In the genomic region with DNA sequence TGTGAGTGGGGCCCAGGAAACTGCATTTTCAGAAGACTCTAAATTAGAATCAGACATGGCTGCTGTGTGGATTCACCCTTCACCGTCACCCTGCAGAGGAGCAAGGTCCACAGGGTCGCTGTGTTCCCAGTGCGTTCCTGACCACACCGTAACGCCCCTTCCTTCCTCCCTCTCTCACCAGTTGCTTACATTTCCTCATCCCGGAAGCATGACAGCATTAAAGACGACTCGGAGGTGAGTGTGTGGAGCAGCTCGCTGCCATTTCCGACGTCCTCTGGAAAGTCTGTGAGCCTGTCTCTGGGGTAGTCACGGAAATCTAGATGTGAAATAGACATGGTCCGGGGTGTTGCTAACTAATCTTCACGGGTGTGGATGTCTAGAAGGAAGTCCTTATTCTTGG, we compare ENCODE assay signal across 11 cellular contexts. TPM values are rescaled to one million over a fixed set of nuclear protein-coding genes. Genes with fewer than 3 reads are reported as not detected.
DNase-seq lines count a peak whose midpoint lies in the region; ATAC-seq and TF ChIP-seq lines count a peak whose summit lies in the region.
"Had no signal": no experiment of that assay in that cellular context is flagged by ENCODE, and none has a peak within 500 bp of the region (broad histone marks: within the 10 kb centered on the region; RNA-seq: fewer than 3 reads in every experiment).

No MANE protein-coding gene starts in this region.

- H4K20me1 ChIP-seq in DND-41 (ENCODE audit: insufficient read depth, low read length), result peaks cover 10% of the 10 kb centered on the region; the same call in 1 of the 2 replicates

- H3K9me3 ChIP-seq in DND-41 (ENCODE audit: insufficient read depth, low read length, severe bottlenecking) (no peaks in the 10 kb centered on the region), muscle layer of duodenum (ENCODE audit: control insufficient read depth in 1 of 2, low read length in 2 of 2) (no peaks in the 10 kb centered on the region)

- H3K79me2 ChIP-seq in DND-41 (ENCODE audit: insufficient read depth, low read length), result no peaks in the 10 kb centered on the region

- POLR2A ChIA-PET in GM10248 (lab: Yijun Ruan, JAX), result no interaction called here

- TF ChIP-seq CTCF in DND-41 (IDR thresholded peaks at IDR 0.05; ENCODE audit: borderline replicate concordance, extremely low read depth, low read length, poor library complexity, severe bottlenecking) (no peak), GM10248 (IDR thresholded peaks at IDR 0.05; ENCODE audit: control extremely low read depth, extremely low read depth, low read depth, missing control alignments) (no peak)

- no peak overlapping the region for H3K4me3 Mint-ChIP-seq in T-helper 2 cell treated with Interferon-gamma antibody and Interleukin-4, amounts not matched to agents 5 μg/mL and 100 μg/mL, for 36 hours
- no peak overlapping the region for H3K4me3 Mint-ChIP-seq in stimulated activated memory B cell treated with anti-CD40 and anti-IgM and Interleukin-4, amounts not matched to agents 10 μg/mL and 1 μg/mL and 100 μg/mL, for 72 hours
- H3K4me3 Mint-ChIP-seq: HFFc6 had no signal

- H3K27me3 Mint-ChIP-seq in T-helper 2 cell treated with Interferon-gamma antibody and Interleukin-4, amounts not matched to agents 5 μg/mL and 100 μg/mL, for 36 hours (ENCODE audit: low read depth), result no peaks in the 10 kb centered on the region
- H3K27me3 Mint-ChIP-seq in stimulated activated memory B cell treated with anti-CD40 and anti-IgM and Interleukin-4, amounts not matched to agents 10 μg/mL and 1 μg/mL and 100 μg/mL, for 72 hours, result no peaks in the 10 kb centered on the region

- no peak overlapping the region for H3K27ac Mint-ChIP-seq in T-helper 2 cell treated with Interferon-gamma antibody and Interleukin-4, amounts not matched to agents 5 μg/mL and 100 μg/mL, for 36 hours
- no peak overlapping the region for H3K27ac Mint-ChIP-seq in activated naive CD4-positive, alpha-beta T cell treated with anti-CD3 and anti-CD28 coated beads, Interleukin-2, amount 50 U/mL, for 72 hours
- no peak overlapping the region for H3K27ac Mint-ChIP-seq in stimulated activated memory B cell treated with anti-CD40 and anti-IgM and Interleukin-4, amounts not matched to agents 10 μg/mL and 1 μg/mL and 100 μg/mL, for 72 hours
- H3K27ac Mint-ChIP-seq: HFFc6 had no signal

- no peaks in the 10 kb centered on the region for H3K36me3 Mint-ChIP-seq in T-helper 2 cell treated with Interferon-gamma antibody and Interleukin-4, amounts not matched to agents 5 μg/mL and 100 μg/mL, for 36 hours (ENCODE audit: low read depth)
- H3K36me3 Mint-ChIP-seq in activated naive CD4-positive, alpha-beta T cell treated with anti-CD3 and anti-CD28 coated beads, Interleukin-2, amount 50 U/mL, for 72 hours, result peaks cover 0 to 4% of the 10 kb centered on the region in 2 donors
- H3K36me3 Mint-ChIP-seq in stimulated activated memory B cell treated with anti-CD40 and anti-IgM and Interleukin-4, amounts not matched to agents 10 μg/mL and 1 μg/mL and 100 μg/mL, for 72 hours, result peaks cover 8% of the 10 kb centered on the region

- ATAC-seq in DND-41 (ENCODE audit: insufficient read depth, low read depth) (peak; percentile 79), HG02763 (IDR thresholded peaks at IDR 0.05; ENCODE audit: unreplicated experiment) (no peak), HG03378 (IDR thresholded peaks at IDR 0.05; ENCODE audit: unreplicated experiment) (no peak)
- ATAC-seq in activated naive CD4-positive, alpha-beta T cell treated with anti-CD3 and anti-CD28 coated beads, Interleukin-2, amount 50 U/mL, for 72 hours, result peak; percentile 63 to 87
- ATAC-seq in stimulated activated memory B cell treated with anti-CD40 and anti-IgM and Interleukin-4, amounts not matched to agents 10 μg/mL and 1 μg/mL and 100 μg/mL, for 72 hours, result no peak

- no peak overlapping the region for H2AFZ ChIP-seq in DND-41 (ENCODE audit: low read depth, low read length)

- H3K4me2 ChIP-seq in DND-41 (ENCODE audit: insufficient read depth, low read length), result no peak overlapping the region

- H3K4me1 ChIP-seq in DND-41 (ENCODE audit: insufficient read depth, low read length), result no peaks in the 10 kb centered on the region
- no peaks in the 10 kb centered on the region for H3K4me1 ChIP-seq in muscle layer of duodenum (ENCODE audit: control insufficient read depth in 1 of 2, insufficient read depth in 2 of 2, low read length in 2 of 2)

- H3K4me1 Mint-ChIP-seq in T-helper 2 cell treated with Interferon-gamma antibody and Interleukin-4, amounts not matched to agents 5 μg/mL and 100 μg/mL, for 36 hours (ENCODE audit: low read depth), result no peaks in the 10 kb centered on the region
- H3K4me1 Mint-ChIP-seq in stimulated activated memory B cell treated with anti-CD40 and anti-IgM and Interleukin-4, amounts not matched to agents 10 μg/mL and 1 μg/mL and 100 μg/mL, for 72 hours, result no peaks in the 10 kb centered on the region

- H3K27me3 ChIP-seq in DND-41 (ENCODE audit: insufficient read depth, low read length, poor library complexity) (peaks cover 11% of the 10 kb centered on the region), muscle layer of duodenum (ENCODE audit: low read depth, low read length) (no peaks in the 10 kb centered on the region)

- CTCF ChIA-PET in GM10248 (lab: Yijun Ruan, JAX), result interaction anchor here (3.0 kb wide), 1 partner anchor 9 kb away, joined by 14 read pairs; no protein-coding TSS in a partner anchor

- H3K9ac ChIP-seq in DND-41 (ENCODE audit: low read depth, low read length), result no peak overlapping the region

- no peaks in the 10 kb centered on the region for H3K9me3 Mint-ChIP-seq in T-helper 2 cell treated with Interferon-gamma antibody and Interleukin-4, amounts not matched to agents 5 μg/mL and 100 μg/mL, for 36 hours
- no peaks in the 10 kb centered on the region for H3K9me3 Mint-ChIP-seq in activated naive CD4-positive, alpha-beta T cell treated with anti-CD3 and anti-CD28 coated beads, Interleukin-2, amount 50 U/mL, for 72 hours
- no peaks in the 10 kb centered on the region for H3K9me3 Mint-ChIP-seq in stimulated activated memory B cell treated with anti-CD40 and anti-IgM and Interleukin-4, amounts not matched to agents 10 μg/mL and 1 μg/mL and 100 μg/mL, for 72 hours
- H3K9me3 Mint-ChIP-seq: HFFc6 had no signal

- H3K4me3 ChIP-seq in DND-41 (ENCODE audit: low read depth in 1 of 2, low read length in 2 of 2), result no peak overlapping the region
- peak overlapping the region in 1 of 2 donors; percentile 33 for H3K4me3 ChIP-seq in muscle layer of duodenum (ENCODE audit: low read depth in 1 of 2, low read length in 2 of 2)
- H3K4me3 ChIP-seq: lung had no signal

- no peak overlapping the region for H3K27ac ChIP-seq in DND-41 (ENCODE audit: low read length)
- peak overlapping the region; percentile 20 for H3K27ac ChIP-seq in muscle layer of duodenum (ENCODE audit: low read length)

- H3K36me3 ChIP-seq in DND-41 (ENCODE audit: insufficient read depth, low read length), result no peaks in the 10 kb centered on the region
- no peaks in the 10 kb centered on the region for H3K36me3 ChIP-seq in muscle layer of duodenum (ENCODE audit: control insufficient read depth in 1 of 2, insufficient read depth in 2 of 2, low read length in 2 of 2)

- DNase-seq in DND-41 (peak; percentile 40), GM10248 (ENCODE audit: extremely low spot score) (no peak)
- peak; percentile 50 for DNase-seq in T-helper 2 cell treated with Interferon-gamma antibody and Interleukin-4, amounts not matched to agents 5 μg/mL and 100 μg/mL, for 36 hours (ENCODE audit: low spot score)
- peak in 1 of 2 donors; percentile 42 for DNase-seq in activated naive CD4-positive, alpha-beta T cell treated with anti-CD3 and anti-CD28 coated beads, Interleukin-2, amount 50 U/mL, for 72 hours (ENCODE audit: low spot score in 2 of 2)
- DNase-seq: HFFc6, IMR-90 had no signal

RNA-seq across cellular contexts. Expression of gene FAAP20, which starts 45.9 kb away (rescaled TPM):
- 10 to 100 TPM; 59.1 to 66.9 TPM for total RNA-seq in activated naive CD4-positive, alpha-beta T cell treated with anti-CD3 and anti-CD28 coated beads, Interleukin-2, amount 50 U/mL, for 72 hours

Comparison
In these comparisons a context has a peak if more than half of its experiments do, and no peak if none do; other contexts are left out.
1. ATAC-seq: peak in DND-41 (single experiment) and activated naive CD4-positive, alpha-beta T cell treated with anti-CD3 and anti-CD28 coated beads, Interleukin-2, amount 50 U/mL, for 72 hours (2 of 2); none in stimulated activated memory B cell treated with anti-CD40 and anti-IgM and Interleukin-4, amounts not matched to agents 10 μg/mL and 1 μg/mL and 100 μg/mL, for 72 hours (single experiment), HG02763 (single experiment) and HG03378 (single experiment).